19 cellular contexts compared by ENCODE assay signal in the genomic region with DNA sequence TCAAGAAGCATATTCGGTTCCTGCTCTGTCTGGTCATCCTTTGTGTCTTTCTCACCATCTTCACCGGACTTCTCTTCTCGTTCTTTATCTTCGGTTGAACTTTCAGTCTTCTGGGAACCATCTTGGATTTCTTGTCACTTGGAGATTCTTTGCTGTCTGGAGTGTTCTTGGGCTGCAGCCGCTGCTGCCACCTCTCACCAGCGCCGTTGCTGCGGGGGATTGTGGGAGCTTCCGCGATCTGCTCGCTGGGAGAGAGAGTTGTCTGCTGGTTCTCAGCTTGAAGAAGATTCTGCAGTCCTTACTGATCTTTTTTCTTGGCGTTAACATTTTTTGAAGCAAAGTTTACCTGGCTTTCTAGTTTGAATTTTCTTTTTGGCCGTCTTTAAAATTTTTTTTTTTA.
DNase-seq lines count a peak whose midpoint lies in the region; TF ChIP-seq lines count a peak whose summit lies in the region.
"Had no signal": no experiment of that assay in that cellular context is flagged by ENCODE, and none has a peak within 500 bp of the region (broad histone marks: within the 10 kb centered on the region; RNA-seq: fewer than 3 reads in every experiment).

No MANE protein-coding gene starts in this region.

- no peak overlapping the region for H4K8ac ChIP-seq in neuronal stem cell (ENCODE audit: low read depth, low read length)

- no peak overlapping the region for H3K23ac ChIP-seq in neuronal stem cell (ENCODE audit: low read depth, low read length, poor library complexity)

- H3K14ac ChIP-seq in neuronal stem cell (ENCODE audit: low read length) = no peak overlapping the region

- no peak overlapping the region for H3K18ac ChIP-seq in neuronal stem cell (ENCODE audit: low read length)

- no peaks in the 10 kb centered on the region for H3K79me1 ChIP-seq in neuronal stem cell (ENCODE audit: low read depth, low read length)

- no peak overlapping the region for H2BK15ac ChIP-seq in neuronal stem cell (ENCODE audit: low read length)

- H2BK12ac ChIP-seq in neuronal stem cell (ENCODE audit: low read length) = no peak overlapping the region

- DNase-seq in DMS53 (lab: John Stamatoyannopoulos, UW) (peak; percentile 33), DMS53 treated with DMSO at 0.1 percent for 48 hours (lab: John Stamatoyannopoulos, UW; ENCODE audit: unreplicated experiment) (no peak), RPMI8226 (peak; percentile 3), neuronal stem cell (ENCODE audit: low spot score) (no peak), GDM1 (lab: John Stamatoyannopoulos, UW) (no peak), smooth muscle cell (lab: John Stamatoyannopoulos, UW; ENCODE audit: unreplicated experiment) (no peak), 8988T (no peak)
- DNase-seq: ACHN; BE2C; C1 segment of cervical spinal cord; Calu3; CD4-positive, alpha-beta memory T cell; CD4-positive, CD25-positive, alpha-beta regulatory T cell; CD8-positive, alpha-beta memory T cell; COR-L47; DMS79 treated with DMSO at 0.1 percent for 48 hours had no signal

- H2BK5ac ChIP-seq in neuronal stem cell (ENCODE audit: low read length) = no peak overlapping the region

- H3K79me2 ChIP-seq in smooth muscle cell (ENCODE audit: low read depth) = no peaks in the 10 kb centered on the region

- H2AK5ac ChIP-seq in neuronal stem cell (ENCODE audit: low read depth, low read length) = no peak overlapping the region

- H3K4ac ChIP-seq in neuronal stem cell (ENCODE audit: low read length) = no peak overlapping the region

- no CpG with 5 or more reads among the region's 13 CpGs for WGBS in neuronal stem cell (ENCODE audit: extremely low coverage in 2 of 2, insufficient read length in 2 of 2, insufficient replicate concordance in 1 of 2), 2 donors
- 82% methylated on average over 13 of the region's 13 CpGs for WGBS in smooth muscle cell (ENCODE audit: low lambda C conversion rate)

- no peak overlapping the region for H3K27ac ChIP-seq in neuronal stem cell (replicated peaks; ENCODE audit: low read length)
- H3K27ac ChIP-seq in smooth muscle cell (ENCODE audit: low read depth) = no peak overlapping the region
- H3K27ac ChIP-seq: 22Rv1, BLaER1 had no signal

- H4K20me1 ChIP-seq in smooth muscle cell (ENCODE audit: low read depth) = no peaks in the 10 kb centered on the region
- H4K20me1 ChIP-seq: BLaER1 had no signal

- H2BK120ac ChIP-seq in neuronal stem cell (ENCODE audit: low read depth, low read length) = no peak overlapping the region

- H3F3A ChIP-seq in smooth muscle cell (ENCODE audit: low read depth) = no peaks in the 10 kb centered on the region

- no peak overlapping the region for H4K91ac ChIP-seq in neuronal stem cell (ENCODE audit: low read depth, low read length, poor library complexity)

- H3K4me2 ChIP-seq in neuronal stem cell (ENCODE audit: insufficient read depth, low read length, poor library complexity, severe bottlenecking) (no peak overlapping the region), smooth muscle cell (no peak overlapping the region)
- H3K4me2 ChIP-seq: BLaER1 had no signal

- no peak for TF ChIP-seq CTCF in smooth muscle cell (IDR thresholded peaks at IDR 0.05; ENCODE audit: borderline replicate concordance, insufficient read depth, poor library complexity, severe bottlenecking)

- H3K9me3 ChIP-seq in neuronal stem cell (replicated peaks in 1 of 2; ENCODE audit: control insufficient read depth in 2 of 2, insufficient read depth in 1 of 2, low read depth in 1 of 2, low read length in 2 of 2) (peaks cover 0 to 1% of the 10 kb centered on the region in 2 donors), smooth muscle cell (replicated peaks; ENCODE audit: low read depth) (no peaks in the 10 kb centered on the region)
- H3K9me3 ChIP-seq: BE2C, BLaER1 had no signal

- H3K27me3 ChIP-seq in neuronal stem cell (ENCODE audit: control insufficient read depth in 3 of 3, insufficient read depth in 3 of 3, low read depth in 1 of 3, low read length in 3 of 3) = no peaks in the 10 kb centered on the region
- H3K27me3 ChIP-seq in smooth muscle cell (ENCODE audit: low read depth) = no peaks in the 10 kb centered on the region
- H3K27me3 ChIP-seq: BE2C, BLaER1 had no signal

- H3K4me3 ChIP-seq in neuronal stem cell (ENCODE audit: low read length in 2 of 2) = no peak overlapping the region
- no peak overlapping the region for H3K4me3 ChIP-seq in smooth muscle cell
- H3K4me3 ChIP-seq: BLaER1, GM12878 had no signal

- H3K9ac ChIP-seq in neuronal stem cell (ENCODE audit: low read depth, low read length, poor library complexity) = no peak overlapping the region
- no peak overlapping the region for H3K9ac ChIP-seq in smooth muscle cell (ENCODE audit: low read depth)
- H3K9ac ChIP-seq: BLaER1 had no signal

- H2AFZ ChIP-seq in neuronal stem cell (ENCODE audit: low read length) (peak overlapping the region; percentile 35), smooth muscle cell (ENCODE audit: low read depth) (no peak overlapping the region)

- H3K36me3 ChIP-seq in neuronal stem cell (replicated peaks in 1 of 2; ENCODE audit: control insufficient read depth in 2 of 2, insufficient read depth in 2 of 2, low read length in 2 of 2) (no peaks in the 10 kb centered on the region), smooth muscle cell (ENCODE audit: low read depth) (no peaks in the 10 kb centered on the region)
- H3K36me3 ChIP-seq: BE2C, BLaER1 had no signal

- no peaks in the 10 kb centered on the region for H3K4me1 ChIP-seq in neuronal stem cell (ENCODE audit: control insufficient read depth in 2 of 2, insufficient read depth in 1 of 2, low read depth in 1 of 2, low read length in 2 of 2)
- H3K4me1 ChIP-seq in smooth muscle cell (ENCODE audit: low read depth) = no peaks in the 10 kb centered on the region
- H3K4me1 ChIP-seq: BE2C, BLaER1 had no signal

Comparison
In these comparisons a context has a peak if more than half of its experiments do, and no peak if none do; other contexts are left out.
1. DNase-seq: peak in DMS53 (single experiment) and RPMI8226 (single experiment); none in DMS53 treated with DMSO at 0.1 percent for 48 hours (single experiment), neuronal stem cell (single experiment), GDM1 (single experiment), smooth muscle cell (single experiment) and 8988T (single experiment).